Comparison of ENCODE assay signal across 1 cellular context in genomic region chr10:3908183-3908582, GRCh38.
TF ChIP-seq lines count a peak whose summit lies in the region.

No MANE protein-coding gene starts in this region.

TF ChIP-seq in K562, 482 proteins besides CTCF, POLR2A, EP300 and RAD21 (continued from another document):
- TF ChIP-seq, protein P1, sequence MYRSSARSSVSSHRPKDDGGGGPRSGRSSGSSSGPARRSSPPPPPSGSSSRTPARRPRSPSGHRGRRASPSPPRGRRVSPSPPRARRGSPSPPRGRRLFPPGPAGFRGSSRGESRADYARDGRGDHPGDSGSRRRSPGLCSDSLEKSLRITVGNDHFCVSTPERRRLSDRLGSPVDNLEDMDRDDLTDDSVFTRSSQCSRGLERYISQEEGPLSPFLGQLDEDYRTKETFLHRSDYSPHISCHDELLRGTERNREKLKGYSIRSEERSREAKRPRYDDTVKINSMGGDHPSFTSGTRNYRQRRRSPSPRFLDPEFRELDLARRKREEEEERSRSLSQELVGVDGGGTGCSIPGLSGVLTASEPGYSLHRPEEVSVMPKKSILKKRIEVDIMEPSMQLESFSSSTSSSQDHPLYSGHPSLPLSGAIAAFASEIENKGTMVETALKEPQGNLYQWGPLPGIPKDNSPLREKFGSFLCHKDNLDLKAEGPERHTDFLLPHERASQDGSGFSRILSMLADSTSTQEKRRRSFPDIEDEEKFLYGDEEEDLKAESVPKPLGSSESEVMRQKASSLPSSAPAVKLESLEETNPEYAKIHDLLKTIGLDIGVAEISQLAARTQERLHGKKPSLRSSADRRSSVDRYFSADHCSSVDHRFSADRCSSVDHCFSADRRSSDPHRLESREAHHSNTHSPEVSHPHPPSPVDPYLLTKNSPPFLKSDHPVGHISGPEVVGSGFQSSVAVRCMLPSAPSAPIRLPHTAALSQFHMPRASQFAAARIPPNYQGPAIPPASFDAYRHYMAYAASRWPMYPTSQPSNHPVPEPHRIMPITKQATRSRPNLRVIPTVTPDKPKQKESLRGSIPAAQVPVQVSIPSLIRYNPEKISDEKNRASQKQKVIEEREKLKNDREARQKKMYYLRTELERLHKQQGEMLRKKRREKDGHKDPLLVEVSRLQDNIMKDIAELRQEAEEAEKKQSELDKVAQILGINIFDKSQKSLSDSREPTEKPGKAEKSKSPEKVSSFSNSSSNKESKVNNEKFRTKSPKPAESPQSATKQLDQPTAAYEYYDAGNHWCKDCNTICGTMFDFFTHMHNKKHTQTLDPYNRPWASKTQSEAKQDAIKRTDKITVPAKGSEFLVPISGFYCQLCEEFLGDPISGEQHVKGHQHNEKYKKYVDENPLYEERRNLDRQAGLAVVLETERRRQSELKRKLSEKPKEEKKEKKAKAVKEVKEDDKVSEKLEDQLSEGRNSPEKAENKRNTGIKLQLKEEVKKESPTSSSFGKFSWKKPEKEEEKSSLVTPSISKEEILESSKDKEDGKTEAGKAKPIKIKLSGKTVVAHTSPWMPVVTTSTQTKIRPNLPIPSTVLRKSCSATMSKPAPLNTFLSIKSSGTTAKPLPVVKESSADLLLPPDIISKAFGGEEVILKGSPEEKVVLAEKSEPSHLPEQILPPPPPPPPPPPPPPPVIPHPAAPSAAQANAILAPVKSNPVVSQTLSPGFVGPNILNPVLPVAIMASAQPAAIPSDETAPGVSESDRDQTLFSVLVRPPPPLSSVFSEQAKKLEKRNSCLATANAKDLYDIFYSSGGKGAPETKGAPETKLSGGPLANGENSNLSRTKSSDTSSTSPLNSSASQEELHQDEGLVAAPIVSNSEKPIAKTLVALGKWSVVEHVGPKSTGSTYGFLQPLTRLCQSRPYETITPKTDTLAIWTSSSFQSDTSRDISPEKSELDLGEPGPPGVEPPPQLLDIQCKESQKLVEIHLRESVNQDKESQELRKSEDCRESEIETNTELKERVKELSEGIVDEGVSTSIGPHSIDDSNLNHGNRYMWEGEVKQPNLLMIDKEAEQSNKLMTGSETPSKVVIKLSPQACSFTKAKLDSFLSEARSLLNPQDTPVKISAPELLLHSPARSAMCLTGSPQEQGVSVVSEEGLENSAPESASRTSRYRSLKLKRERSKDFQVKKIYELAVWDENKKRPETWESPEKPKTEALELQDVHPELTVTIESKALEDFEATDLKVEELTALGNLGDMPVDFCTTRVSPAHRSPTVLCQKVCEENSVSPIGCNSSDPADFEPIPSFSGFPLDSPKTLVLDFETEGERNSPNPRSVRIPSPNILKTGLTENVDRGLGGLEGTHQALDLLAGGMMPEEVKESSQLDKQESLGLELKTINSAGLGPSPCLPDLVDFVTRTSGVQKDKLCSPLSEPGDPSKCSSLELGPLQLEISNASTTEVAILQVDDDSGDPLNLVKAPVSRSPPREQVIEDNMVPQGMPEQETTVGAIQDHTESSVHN (IDR thresholded peaks at IDR 0.05; ENCODE audit: borderline replicate concordance in 1 of 2, low read depth in 1 of 2) = no peak
- TF ChIP-seq ZNF316 (IDR thresholded peaks at IDR 0.05) = peak; percentile 13; the same call in 1 of the 2 replicates
- TF ChIP-seq CEBPG (CRISPR knock-in tag; IDR thresholded peaks at IDR 0.05) = no peak
- peak; percentile 41 to 84; a peak in 3 of 4 replicates for TF ChIP-seq CEBPG (tag; conservative IDR thresholded peaks at IDR 0.05 in 1 of 2, IDR thresholded peaks at IDR 0.05 in 1 of 2)
- TF ChIP-seq, protein P2, sequence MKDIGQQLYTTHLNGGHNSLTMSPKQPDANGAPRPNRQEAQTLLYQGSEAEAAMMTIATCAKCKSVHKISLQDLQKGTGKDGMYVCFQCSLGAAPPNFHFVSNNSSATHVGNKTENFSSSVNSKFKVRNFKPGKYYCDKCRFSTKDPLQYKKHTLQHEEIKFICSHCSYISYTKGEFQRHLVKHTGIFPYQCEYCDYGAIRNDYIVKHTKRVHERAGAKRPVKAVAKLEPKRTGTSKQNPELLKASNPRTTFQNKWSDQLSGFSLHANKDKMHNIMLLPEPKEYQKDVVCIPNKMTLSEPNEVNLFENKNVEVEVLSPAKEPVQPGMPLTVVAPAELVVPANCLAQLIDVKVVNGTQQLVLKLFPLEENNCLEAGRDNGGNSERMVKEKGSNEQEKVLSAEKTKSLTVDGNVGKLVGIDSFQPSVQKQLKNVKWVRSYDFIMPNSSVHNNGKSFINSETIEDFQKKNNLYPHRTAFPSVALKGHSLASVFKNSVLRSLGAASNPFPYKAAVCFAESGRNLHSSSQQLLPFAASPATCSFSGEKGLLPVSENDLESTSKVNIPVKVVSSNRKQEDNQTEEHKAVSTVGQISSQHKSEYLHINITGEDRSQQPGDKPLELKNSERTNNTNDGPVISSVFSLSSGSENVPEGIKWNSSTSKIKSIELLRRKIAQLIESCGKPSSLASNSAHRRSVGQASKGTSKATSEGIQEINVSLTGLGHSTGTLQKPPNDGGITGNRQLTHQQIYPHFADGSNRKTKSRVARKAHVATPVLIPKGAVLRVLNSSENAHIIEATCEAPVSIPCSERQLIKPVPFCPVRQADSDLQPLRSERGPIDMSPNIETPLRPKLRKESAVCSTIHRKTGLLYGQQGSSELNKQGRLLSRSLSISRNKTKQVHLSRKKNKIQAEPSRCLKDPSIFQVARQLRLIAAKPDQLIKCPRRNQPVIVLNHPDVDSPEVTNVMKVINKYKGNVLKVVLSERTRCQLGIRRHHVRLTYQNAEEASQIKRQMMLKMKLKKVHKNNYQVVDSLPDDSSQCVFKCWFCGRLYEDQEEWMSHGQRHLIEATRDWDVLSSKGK (CRISPR knock-in tag; IDR thresholded peaks at IDR 0.05) = no peak
- TF ChIP-seq, protein P3, sequence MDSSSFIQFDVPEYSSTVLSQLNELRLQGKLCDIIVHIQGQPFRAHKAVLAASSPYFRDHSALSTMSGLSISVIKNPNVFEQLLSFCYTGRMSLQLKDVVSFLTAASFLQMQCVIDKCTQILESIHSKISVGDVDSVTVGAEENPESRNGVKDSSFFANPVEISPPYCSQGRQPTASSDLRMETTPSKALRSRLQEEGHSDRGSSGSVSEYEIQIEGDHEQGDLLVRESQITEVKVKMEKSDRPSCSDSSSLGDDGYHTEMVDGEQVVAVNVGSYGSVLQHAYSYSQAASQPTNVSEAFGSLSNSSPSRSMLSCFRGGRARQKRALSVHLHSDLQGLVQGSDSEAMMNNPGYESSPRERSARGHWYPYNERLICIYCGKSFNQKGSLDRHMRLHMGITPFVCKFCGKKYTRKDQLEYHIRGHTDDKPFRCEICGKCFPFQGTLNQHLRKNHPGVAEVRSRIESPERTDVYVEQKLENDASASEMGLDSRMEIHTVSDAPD (CRISPR knock-in tag; IDR thresholded peaks at IDR 0.05) = no peak
- TF ChIP-seq RBM22 (IDR thresholded peaks at IDR 0.05; ENCODE audit: low read depth, low read length, poor library complexity, severe bottlenecking) = no peak
